ENCODE assay signal across 9 cellular contexts in the genomic region with DNA sequence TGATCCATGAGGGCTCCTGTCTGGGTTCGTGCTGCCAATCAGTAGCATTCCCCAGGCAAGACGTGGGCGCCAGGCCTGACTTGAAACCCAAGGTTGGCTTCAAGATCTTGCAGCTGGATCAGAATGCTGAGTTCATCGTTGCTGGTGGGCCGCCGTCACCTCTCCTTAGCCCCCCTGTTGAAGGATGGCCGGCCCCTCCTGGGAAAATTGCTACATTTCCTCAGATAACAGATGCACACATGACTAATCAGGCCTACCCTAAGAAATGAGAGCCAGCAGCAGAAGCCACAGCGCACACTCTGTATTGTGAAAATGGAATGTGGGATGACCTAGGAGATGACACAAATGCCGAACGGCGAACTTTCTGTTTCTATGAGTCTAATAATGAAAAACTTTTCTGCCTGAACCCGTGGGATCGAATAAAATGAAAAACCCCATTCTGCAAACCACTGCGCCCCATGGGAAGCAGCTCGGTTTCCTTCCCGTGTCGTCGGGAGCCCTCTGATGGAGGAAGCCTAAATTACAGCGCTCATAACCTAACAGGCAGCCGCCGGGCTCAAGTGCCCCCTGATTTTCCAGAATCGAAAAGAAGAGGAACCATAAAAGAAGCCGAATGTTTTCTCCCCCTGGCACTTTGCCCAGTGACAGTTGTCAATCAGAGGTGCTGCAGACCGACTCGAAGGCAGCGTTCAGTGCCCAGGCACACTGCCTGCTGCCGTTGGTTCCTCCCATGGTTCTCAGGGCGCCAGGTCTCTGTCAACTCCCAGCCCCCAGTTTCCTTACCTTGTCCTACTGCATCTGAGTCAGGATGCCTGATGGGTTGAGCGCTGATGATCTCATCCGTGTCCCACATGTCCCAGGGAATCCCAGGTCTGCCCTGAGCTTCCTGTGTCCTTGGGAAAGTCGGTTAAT. TPM values are rescaled to one million over a fixed set of nuclear protein-coding genes. Genes with fewer than 3 reads are reported as not detected.
DNase-seq lines count a peak whose midpoint lies in the region; ATAC-seq and TF ChIP-seq lines count a peak whose summit lies in the region.
"Had no signal": no experiment of that assay in that cellular context is flagged by ENCODE, and none has a peak within 500 bp of the region (broad histone marks: within the 10 kb centered on the region; RNA-seq: fewer than 3 reads in every experiment).

No MANE protein-coding gene starts in this region.

- peaks cover 15 to 30% (median 16%) of the 10 kb centered on the region in 3 donors for H3K4me1 Mint-ChIP-seq in naive B cell

- DNase-seq in DMS153 (lab: John Stamatoyannopoulos, UW): peak; percentile 31
- peak; percentile 20 for DNase-seq in NCI-H69 (lab: John Stamatoyannopoulos, UW)
- DNase-seq in activated CD8-positive, alpha-beta memory T cell treated with anti-CD3 and anti-CD28 coated beads for 4 hours (ENCODE audit: low read depth in 2 of 2): peak; percentile 14 to 24
- no peak for DNase-seq in epithelial cell of proximal tubule (ENCODE audit: low read depth)
- DNase-seq in naive B cell: peak; percentile 47
- DNase-seq in stimulated activated CD8-positive, alpha-beta memory T cell treated with anti-CD3 and anti-CD28 coated beads, Interleukin-7, amount 100 ng/mL, for 48 hours (ENCODE audit: extremely low read depth in 1 of 2, low read depth in 1 of 2): peak; percentile 19 to 56

- no peak overlapping the region for H3K4me3 ChIP-seq in epithelial cell of proximal tubule (ENCODE audit: low read depth, low read length)

- peak overlapping the region in 1 of 6 donors; percentile 81 for H3K27ac Mint-ChIP-seq in naive B cell
- H3K27ac Mint-ChIP-seq: activated naive CD4-positive, alpha-beta T cell treated with anti-CD3 and anti-CD28 coated beads, Interleukin-2, amount 50 U/mL, for 24 hours had no signal

- ATAC-seq in HG02588 (IDR thresholded peaks at IDR 0.05; ENCODE audit: unreplicated experiment) (peak; percentile 45), naive B cell (ENCODE audit: low read depth in 2 of 2) (peak; percentile 77 to 78), HG02970 (IDR thresholded peaks at IDR 0.05; ENCODE audit: low FRiP score, unreplicated experiment) (no peak)

- TF ChIP-seq CTCF in epithelial cell of proximal tubule (conservative IDR thresholded peaks at IDR 0.05; ENCODE audit: low read depth, low read length): peak; percentile 83

- H3K4me3 Mint-ChIP-seq in naive B cell: peak overlapping the region in 6 of 8 donors; percentile 26 to 65 (median 53)
- H3K4me3 Mint-ChIP-seq: activated naive CD4-positive, alpha-beta T cell treated with anti-CD3 and anti-CD28 coated beads, Interleukin-2, amount 50 U/mL, for 24 hours had no signal

- H3K27me3 Mint-ChIP-seq in naive B cell: peaks cover 34 to 47% (median 40%) of the 10 kb centered on the region in 3 donors

- no peaks in the 10 kb centered on the region for H3K9me3 Mint-ChIP-seq in naive B cell
- H3K9me3 Mint-ChIP-seq: activated naive CD4-positive, alpha-beta T cell treated with anti-CD3 and anti-CD28 coated beads, Interleukin-2, amount 50 U/mL, for 24 hours had no signal

- H3K36me3 Mint-ChIP-seq in naive B cell: no peaks in the 10 kb centered on the region
- H3K36me3 Mint-ChIP-seq: activated naive CD4-positive, alpha-beta T cell treated with anti-CD3 and anti-CD28 coated beads, Interleukin-2, amount 50 U/mL, for 24 hours had no signal

RNA-seq across cellular contexts. Expression of a gene that starts 38.2 kb away (rescaled TPM):
- 7.5 and 10.7 TPM in 2 replicates for total RNA-seq in epithelial cell of proximal tubule
- polyA plus RNA-seq in naive B cell (ENCODE audit: low read depth in 6 of 6): 10 to 100 TPM in 5 of 6 donors, 1 to 10 TPM in 1; 6.5 to 16.6 (median 13.6) TPM
